In genomic region chr6:159131709-159132108, GRCh38 we compare ENCODE assay signal across 19 cellular contexts. TPM values are rescaled to one million over a fixed set of nuclear protein-coding genes. Genes with fewer than 3 reads are reported as not detected.
DNase-seq lines count a peak whose midpoint lies in the region; ATAC-seq and TF ChIP-seq lines count a peak whose summit lies in the region.
"Had no signal": no experiment of that assay in that cellular context is flagged by ENCODE, and none has a peak within 500 bp of the region (broad histone marks: within the 10 kb centered on the region; RNA-seq: fewer than 3 reads in every experiment).

No MANE protein-coding gene starts in this region.

- no peaks in the 10 kb centered on the region for H4K20me1 ChIP-seq in Loucy (ENCODE audit: insufficient read depth, low read length, poor library complexity, severe bottlenecking)

- no peaks in the 10 kb centered on the region for H3F3A ChIP-seq in Loucy (ENCODE audit: low read depth)

- H3K4me3 ChIP-seq in Loucy (ENCODE audit: low read length, poor library complexity, severe bottlenecking): no peak overlapping the region

- no peaks in the 10 kb centered on the region for H3K36me3 ChIP-seq in Loucy (ENCODE audit: insufficient read depth, low read length)
- H3K36me3 ChIP-seq: BE2C had no signal

- no peaks in the 10 kb centered on the region for H3K9me3 Mint-ChIP-seq in naive B cell
- H3K9me3 Mint-ChIP-seq in stimulated activated naive B cell treated with anti-CD40 and anti-IgM and Interleukin-4, amounts not matched to agents 10 μg/mL and 1 μg/mL and 100 μg/mL, for 72 hours: no peaks in the 10 kb centered on the region
- no peaks in the 10 kb centered on the region for H3K9me3 Mint-ChIP-seq in activated naive CD8-positive, alpha-beta T cell treated with anti-CD3 and anti-CD28 coated beads for 36 hours
- H3K9me3 Mint-ChIP-seq: CD4-positive, CD25-positive, alpha-beta regulatory T cell; CD8-positive, alpha-beta memory T cell; H9 had no signal

- no peaks in the 10 kb centered on the region for H3K9me3 ChIP-seq in Loucy (ENCODE audit: insufficient read depth, low read depth, low read length)
- H3K9me3 ChIP-seq in T-helper 17 cell (ENCODE audit: control insufficient read depth, low read length, poor library complexity, severe bottlenecking): no peaks in the 10 kb centered on the region
- H3K9me3 ChIP-seq: BE2C had no signal

- H3K27ac Mint-ChIP-seq in T-helper 17 cell: peak overlapping the region; percentile 67
- peak overlapping the region in 5 of 6 donors; percentile 38 to 93 (median 84) for H3K27ac Mint-ChIP-seq in naive B cell
- peak overlapping the region; percentile 73 for H3K27ac Mint-ChIP-seq in stimulated activated naive B cell treated with anti-CD40 and anti-IgM and Interleukin-4, amounts not matched to agents 10 μg/mL and 1 μg/mL and 100 μg/mL, for 72 hours
- no peak overlapping the region for H3K27ac Mint-ChIP-seq in activated naive CD8-positive, alpha-beta T cell treated with anti-CD3 and anti-CD28 coated beads for 36 hours
- H3K27ac Mint-ChIP-seq: H9 had no signal

- no peaks in the 10 kb centered on the region for H3K27me3 ChIP-seq in Loucy (ENCODE audit: insufficient read depth, low read length, poor library complexity, severe bottlenecking)

- no peaks in the 10 kb centered on the region for H3K79me2 ChIP-seq in Loucy (ENCODE audit: insufficient read depth, low read length)

- H3K27me3 Mint-ChIP-seq in T-helper 17 cell: peaks cover 11% of the 10 kb centered on the region
- H3K27me3 Mint-ChIP-seq in naive B cell: no peaks in the 10 kb centered on the region
- H3K27me3 Mint-ChIP-seq in stimulated activated naive B cell treated with anti-CD40 and anti-IgM and Interleukin-4, amounts not matched to agents 10 μg/mL and 1 μg/mL and 100 μg/mL, for 72 hours: no peaks in the 10 kb centered on the region
- no peaks in the 10 kb centered on the region for H3K27me3 Mint-ChIP-seq in activated naive CD8-positive, alpha-beta T cell treated with anti-CD3 and anti-CD28 coated beads for 36 hours

- H3K4me1 Mint-ChIP-seq in T-helper 17 cell (peaks cover 3% of the 10 kb centered on the region), naive B cell (peaks cover 30 to 53% (median 47%) of the 10 kb centered on the region in 3 donors)
- H3K4me1 Mint-ChIP-seq in stimulated activated naive B cell treated with anti-CD40 and anti-IgM and Interleukin-4, amounts not matched to agents 10 μg/mL and 1 μg/mL and 100 μg/mL, for 72 hours: peaks cover 28 to 70% of the 10 kb centered on the region in 2 donors
- peaks cover 3% of the 10 kb centered on the region for H3K4me1 Mint-ChIP-seq in activated naive CD8-positive, alpha-beta T cell treated with anti-CD3 and anti-CD28 coated beads for 36 hours

- H3K4me2 ChIP-seq in Loucy (ENCODE audit: low read depth, low read length, poor library complexity, severe bottlenecking): no peak overlapping the region

- DNase-seq in T-helper 17 cell: no peak
- DNase-seq in naive B cell: no peak
- DNase-seq in stimulated activated naive B cell treated with anti-CD40 and anti-IgM and Interleukin-4, amounts not matched to agents 10 μg/mL and 1 μg/mL and 100 μg/mL, for 72 hours: no peak
- no peak for DNase-seq in stimulated activated naive CD4-positive, alpha-beta T cell treated with Interleukin-2 at 50 U/mL for 16 hours (lab: John Stamatoyannopoulos, UW)
- no peak for DNase-seq in activated naive CD8-positive, alpha-beta T cell treated with anti-CD3 and anti-CD28 coated beads for 36 hours
- DNase-seq in SHP77 (lab: John Stamatoyannopoulos, UW): no peak
- DNase-seq: BE2C; C1 segment of cervical spinal cord; CD4-positive, CD25-positive, alpha-beta regulatory T cell; CD8-positive, alpha-beta memory T cell; COR-L47; DMS 273 treated with DMSO at 0.1 percent for 48 hours; DMS53; DND-41; H9; IMR-90 had no signal

- no peak for TF ChIP-seq CTCF in Loucy (conservative IDR thresholded peaks at IDR 0.05; ENCODE audit: low read length)

- ATAC-seq in T-helper 17 cell (no peak), naive B cell (ENCODE audit: low read depth in 2 of 2) (no peak), GM21717 (IDR thresholded peaks at IDR 0.05; ENCODE audit: unreplicated experiment) (no peak)
- no peak for ATAC-seq in stimulated activated naive B cell treated with anti-CD40 and anti-IgM and Interleukin-4, amounts not matched to agents 10 μg/mL and 1 μg/mL and 100 μg/mL, for 72 hours (replicated peaks)

- H3K4me3 Mint-ChIP-seq in T-helper 17 cell: no peak overlapping the region
- H3K4me3 Mint-ChIP-seq in naive B cell: peak overlapping the region in 1 of 8 donors; percentile 25
- no peak overlapping the region for H3K4me3 Mint-ChIP-seq in stimulated activated naive B cell treated with anti-CD40 and anti-IgM and Interleukin-4, amounts not matched to agents 10 μg/mL and 1 μg/mL and 100 μg/mL, for 72 hours
- H3K4me3 Mint-ChIP-seq in activated naive CD8-positive, alpha-beta T cell treated with anti-CD3 and anti-CD28 coated beads for 36 hours: no peak overlapping the region
- H3K4me3 Mint-ChIP-seq: CD8-positive, alpha-beta memory T cell; H9 had no signal

- peaks cover 2% of the 10 kb centered on the region for H3K36me3 Mint-ChIP-seq in T-helper 17 cell (ENCODE audit: low read depth)
- H3K36me3 Mint-ChIP-seq in naive B cell: no peaks in the 10 kb centered on the region
- H3K36me3 Mint-ChIP-seq in stimulated activated naive B cell treated with anti-CD40 and anti-IgM and Interleukin-4, amounts not matched to agents 10 μg/mL and 1 μg/mL and 100 μg/mL, for 72 hours: no peaks in the 10 kb centered on the region
- no peaks in the 10 kb centered on the region for H3K36me3 Mint-ChIP-seq in activated naive CD8-positive, alpha-beta T cell treated with anti-CD3 and anti-CD28 coated beads for 36 hours
- H3K36me3 Mint-ChIP-seq: CD4-positive, CD25-positive, alpha-beta regulatory T cell; CD8-positive, alpha-beta memory T cell had no signal

- H3K4me1 ChIP-seq in Loucy (ENCODE audit: insufficient read depth, low read length, poor library complexity, severe bottlenecking): no peaks in the 10 kb centered on the region
- H3K4me1 ChIP-seq: BE2C had no signal

- no peaks in the 10 kb centered on the region for H3K9me2 ChIP-seq in Loucy (replicated peaks; ENCODE audit: low read depth, low read length)

- H3K9ac ChIP-seq in Loucy (ENCODE audit: low read depth, low read length, poor library complexity, severe bottlenecking): no peak overlapping the region

- 0 out of 2 replicates have a peak overlapping the region, but pooled peaks have one; percentile 39 for H2AFZ ChIP-seq in Loucy (ENCODE audit: low read length)

RNA-seq across cellular contexts. Expression of gene FNDC1, which starts 37.5 kb away (rescaled TPM):
- total RNA-seq in T-helper 17 cell: not detected
- polyA plus RNA-seq in naive B cell (ENCODE audit: low read depth in 6 of 6): not detected
- total RNA-seq in activated naive CD8-positive, alpha-beta T cell treated with anti-CD3 and anti-CD28 coated beads for 36 hours: under 1 TPM in 1 of 2 experiments, not detected in 1; 0.04 TPM
- total RNA-seq: A172; CD4-positive, CD25-positive, alpha-beta regulatory T cell; IMR-90 had no signal
- polyA plus RNA-seq: CD8-positive, alpha-beta memory T cell had no signal
